ENCODE assay signal across 8 cellular contexts in the genomic region with DNA sequence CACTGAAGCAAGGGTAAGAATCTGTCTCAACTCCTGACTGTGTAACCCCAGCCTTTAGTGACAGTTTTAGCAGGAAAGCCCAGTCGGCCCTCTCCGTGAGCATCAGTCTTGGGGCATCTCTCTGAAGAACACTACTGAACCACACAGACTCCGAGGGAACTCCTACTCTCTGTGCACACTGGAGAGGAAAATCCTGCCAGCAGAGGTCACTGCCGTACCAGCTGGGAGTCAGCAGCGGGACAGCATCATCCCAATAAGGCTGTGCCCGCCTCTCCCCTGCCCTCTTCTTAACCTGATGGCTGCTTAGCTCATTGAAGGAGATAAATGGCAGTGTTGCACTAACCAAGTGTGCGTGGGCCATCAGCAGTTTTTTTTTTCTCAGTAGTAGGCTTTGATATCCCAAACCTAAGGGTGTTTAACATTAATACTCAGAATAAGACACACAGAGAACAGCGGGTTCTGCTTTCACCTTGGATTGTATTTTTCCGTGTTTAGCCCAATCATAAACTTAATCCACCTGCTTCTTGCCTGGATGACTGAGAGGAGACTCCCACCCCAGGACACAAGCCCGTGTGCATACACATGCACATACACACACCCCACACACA. TPM values are rescaled to one million over a fixed set of nuclear protein-coding genes. Genes with fewer than 3 reads are reported as not detected.
DNase-seq lines count a peak whose midpoint lies in the region; ATAC-seq and TF ChIP-seq lines count a peak whose summit lies in the region.

No MANE protein-coding gene starts in this region.

- no peak for DNase-seq in BJ (ENCODE audit: low read depth)
- DNase-seq in NCI-H524 (lab: John Stamatoyannopoulos, UW): peak; percentile 78 to 89
- DNase-seq in activated CD4-positive, alpha-beta T cell treated with anti-CD3 and anti-CD28 coated beads for 24 hours (ENCODE audit: low read depth in 2 of 2): peak; percentile 91
- peak; percentile 87 for DNase-seq in cerebellar cortex (ENCODE audit: low spot score)
- peak; percentile 83 for DNase-seq in left lobe of liver (ENCODE audit: low spot score)
- DNase-seq in stimulated activated CD4-positive, alpha-beta T cell treated with anti-CD3 and anti-CD28 coated beads, Interleukin-4, amount 100 ng/mL, for 4 hours: peak; percentile 85 to 87

- no peaks in the 10 kb centered on the region for H3K36me3 ChIP-seq in BJ (ENCODE audit: control insufficient read depth, insufficient read depth, low read length)

- ATAC-seq in GM19328 (IDR thresholded peaks at IDR 0.05; ENCODE audit: unreplicated experiment): peak; percentile 82
- peak; percentile 88 for ATAC-seq in HG03442 (IDR thresholded peaks at IDR 0.05; ENCODE audit: unreplicated experiment)
- ATAC-seq in left lobe of liver: peak; percentile 99

- no peak overlapping the region for H3K4me3 ChIP-seq in BJ (ENCODE audit: low read depth, low read length)

- POLR2A ChIA-PET in BJ (lab: Charles Lee): interaction anchor here (0.6 kb wide), 3 partner anchors 106 to 471 kb away, joined by 5 to 6 read pairs (median 5); no protein-coding TSS in a partner anchor

- CTCF ChIA-PET in BJ (lab: Yijun Ruan, JAX): interaction anchor here (0.6 to 12.6 kb wide), 31 partner anchors 8 to 229 kb away, joined by 3 to 282 read pairs (median 4); a partner anchor contains a TSS

- peak; percentile 85 for TF ChIP-seq CTCF in BJ (IDR thresholded peaks at IDR 0.05; ENCODE audit: insufficient read depth, low read depth, low read length)

- H3K27me3 ChIP-seq in BJ (ENCODE audit: control insufficient read depth, insufficient read depth, low read length): no peaks in the 10 kb centered on the region

RNA-seq across cellular contexts. Expression of a gene that starts 26.6 kb away (rescaled TPM):
- polyA plus RNA-seq in BJ (2011; rRNA removed): 5.6 and 9.1 TPM in 2 replicates
- polyA minus RNA-seq in BJ (2011; rRNA and poly(A)+ RNA removed): 8.1 and 9.7 TPM in 2 replicates
- total RNA-seq in left lobe of liver: 3.7 TPM
